In genomic region chr14:104923596-104924420, GRCh38 we compare ENCODE assay signal across 18 cellular contexts. TPM values are rescaled to one million over a fixed set of nuclear protein-coding genes. Genes with fewer than 3 reads are reported as not detected.
DNase-seq lines count a peak whose midpoint lies in the region; ATAC-seq and TF ChIP-seq lines count a peak whose summit lies in the region.
"Had no signal": no experiment of that assay in that cellular context is flagged by ENCODE, and none has a peak within 500 bp of the region (broad histone marks: within the 10 kb centered on the region; RNA-seq: fewer than 3 reads in every experiment).

No MANE protein-coding gene starts in this region.

- H3K27me3 ChIP-seq in H7 (ENCODE audit: control insufficient read depth, insufficient read depth, low read length) (no peaks in the 10 kb centered on the region), RWPE2 (ENCODE audit: insufficient read depth, poor library complexity, severe bottlenecking) (no peaks in the 10 kb centered on the region), aorta (ENCODE audit: control insufficient read depth in 1 of 2, insufficient read depth in 2 of 2, low read length in 1 of 2) (no peaks in the 10 kb centered on the region)

- H3K9me3 ChIP-seq in RWPE2 (ENCODE audit: severe bottlenecking) (no peaks in the 10 kb centered on the region), aorta (ENCODE audit: control insufficient read depth, low read length) (peaks cover 2% of the 10 kb centered on the region)

- H3K27ac Mint-ChIP-seq in naive B cell: peak overlapping the region; percentile 87 to 96 (median 91)

- H3K27me3 Mint-ChIP-seq in naive B cell: no peaks in the 10 kb centered on the region

- H3K36me3 ChIP-seq in H7 (replicated peaks; ENCODE audit: control insufficient read depth, insufficient read depth, low read length) (no peaks in the 10 kb centered on the region), RWPE2 (ENCODE audit: low read depth) (no peaks in the 10 kb centered on the region), aorta (ENCODE audit: control insufficient read depth in 1 of 2, insufficient read depth in 2 of 2, low read length in 1 of 2) (no peaks in the 10 kb centered on the region)

- H3K9me3 Mint-ChIP-seq in naive B cell: peaks cover 0 to 2% (median 0%) of the 10 kb centered on the region in 7 donors

- peak overlapping the region; percentile 88 to 96 (median 92) for H3K4me3 Mint-ChIP-seq in naive B cell
- H3K4me3 Mint-ChIP-seq: CD4-positive, CD25-positive, alpha-beta regulatory T cell had no signal

- no peak for ATAC-seq in RWPE2 (ENCODE audit: low read depth)
- no peak for ATAC-seq in naive B cell (ENCODE audit: low read depth in 2 of 2)
- no peak for ATAC-seq in aorta (ENCODE audit: low FRiP score)

- intact Hi-C loops in aorta (cut with DNase I): no loop called here

- WGBS in aorta, 2 donors: 89 to 93% methylated on average over 4 of the region's 4 CpGs

- no peak overlapping the region for H3K27ac ChIP-seq in RWPE2 (ENCODE audit: poor library complexity, severe bottlenecking)
- H3K27ac ChIP-seq in temporal lobe (ENCODE audit: low read depth, low read length): peak overlapping the region; percentile 9
- H3K27ac ChIP-seq in aorta (ENCODE audit: low read depth in 1 of 2, low read length in 2 of 2): no peak overlapping the region

- H3K4me1 Mint-ChIP-seq in naive B cell: peaks cover 41 to 71% (median 56%) of the 10 kb centered on the region in 3 donors
- H3K4me1 Mint-ChIP-seq: CD4-positive, CD25-positive, alpha-beta regulatory T cell had no signal

- peak; percentile 21 for DNase-seq in H7
- peak; percentile 68 for DNase-seq in RWPE2 (ENCODE audit: low spot score)
- peak; percentile 34 for DNase-seq in naive B cell
- no peak for DNase-seq in MV-4-11 (lab: John Stamatoyannopoulos, UW)
- no peak for DNase-seq in aorta
- no peak for DNase-seq in activated CD4-positive, alpha-beta T cell treated with anti-CD3 and anti-CD28 coated beads, Interleukin-2, amount 50 U/mL, for 4 hours
- DNase-seq: CD4-positive, CD25-positive, alpha-beta regulatory T cell; COR-L47; DMS 273 treated with DMSO at 0.1 percent for 48 hours; GOT3; NCI-H1417 treated with DMSO at 0.1 percent for 48 hours; NCI-H187 treated with DMSO at 0.1 percent for 48 hours; NCI-H2227 treated with DMSO at 0.1 percent for 48 hours; NCI-H524; NCI-H82 had no signal

- H3K4me3 ChIP-seq in H7 (ENCODE audit: insufficient read depth, low read depth, low read length) (no peak overlapping the region), RWPE2 (ENCODE audit: severe bottlenecking) (no peak overlapping the region), aorta (ENCODE audit: low read length in 2 of 2) (no peak overlapping the region)

- H3K36me3 Mint-ChIP-seq in naive B cell: no peaks in the 10 kb centered on the region
- H3K36me3 Mint-ChIP-seq: CD4-positive, CD25-positive, alpha-beta regulatory T cell had no signal

- no peak for TF ChIP-seq CTCF in RWPE2 (IDR thresholded peaks at IDR 0.05; ENCODE audit: poor library complexity, severe bottlenecking)

- H3K4me1 ChIP-seq in RWPE2 (ENCODE audit: insufficient read depth, poor library complexity, severe bottlenecking) (no peaks in the 10 kb centered on the region), aorta (ENCODE audit: control insufficient read depth in 1 of 2, insufficient read depth in 2 of 2, low read length in 2 of 2) (no peaks in the 10 kb centered on the region)

RNA-seq across cellular contexts. Expression of gene PLD4, which starts 0.9 kb away (rescaled TPM):
- total RNA-seq in H7 (2014; rRNA removed; shearing (Covaris generic)): 0.11 TPM in 1 of 2 replicates, not detected in the other
- 100 to 1,000 TPM in 5 of 6 donors, 10 to 100 TPM in 1; 77.4 to 264 (median 182) TPM for polyA plus RNA-seq in naive B cell (ENCODE audit: low read depth in 6 of 6)
- total RNA-seq in temporal lobe: 1.2 TPM
- total RNA-seq in aorta: 1 to 10 TPM in 1 of 2 donors, under 1 TPM in 1; 0.62 to 1.7 TPM
- polyA plus RNA-seq in aorta: under 1 TPM in 1 of 2 donors, not detected in 1; 0.38 TPM
- total RNA-seq: CD4-positive, CD25-positive, alpha-beta regulatory T cell; Daoy; RPMI7951 had no signal

RNA-seq across cellular contexts. Expression of gene AHNAK2, which starts 54.4 kb away (rescaled TPM):
- total RNA-seq in H7 (2014; rRNA removed; shearing (Covaris generic)): 2.0 and 2.3 TPM in 2 replicates
- polyA plus RNA-seq in naive B cell (ENCODE audit: low read depth in 6 of 6) (under 1 TPM in 5 of 6 donors, not detected in 1; 0.63 to 0.92 (median 0.70) TPM), aorta (10 to 100 TPM in 1 of 2 donors, 1 to 10 TPM in 1; 4.6 to 10.6 TPM)
- total RNA-seq in temporal lobe (34.4 TPM), aorta (10 to 100 TPM; 25.5 to 61.3 TPM)
- total RNA-seq: CD4-positive, CD25-positive, alpha-beta regulatory T cell had no signal
- polyA plus RNA-seq: CD4-positive, CD25-positive, alpha-beta regulatory T cell had no signal

RNA-seq across cellular contexts. Expression of gene CEP170B, which starts 58.7 kb away (rescaled TPM):
- 20.8 and 21.4 TPM in 2 replicates for total RNA-seq in H7 (2014; rRNA removed; shearing (Covaris generic))
- polyA plus RNA-seq in naive B cell (ENCODE audit: low read depth in 6 of 6): not detected
- 18.2 TPM for total RNA-seq in temporal lobe
- 10 to 100 TPM; 30.0 to 36.2 TPM for total RNA-seq in aorta
- polyA plus RNA-seq in aorta: 10 to 100 TPM in 1 of 2 donors, 1 to 10 TPM in 1; 6.4 to 16.2 TPM

Comparison
In these comparisons a context has a peak if more than half of its experiments do, and no peak if none do; other contexts are left out.
1. DNase-seq: peak in H7 (single experiment), RWPE2 (single experiment) and naive B cell (single experiment); none in MV-4-11 (single experiment), aorta (0 of 2) and activated CD4-positive, alpha-beta T cell treated with anti-CD3 and anti-CD28 coated beads, Interleukin-2, amount 50 U/mL, for 4 hours (0 of 2).